ENCODE assay signal across 39 cellular contexts in the genomic region with DNA sequence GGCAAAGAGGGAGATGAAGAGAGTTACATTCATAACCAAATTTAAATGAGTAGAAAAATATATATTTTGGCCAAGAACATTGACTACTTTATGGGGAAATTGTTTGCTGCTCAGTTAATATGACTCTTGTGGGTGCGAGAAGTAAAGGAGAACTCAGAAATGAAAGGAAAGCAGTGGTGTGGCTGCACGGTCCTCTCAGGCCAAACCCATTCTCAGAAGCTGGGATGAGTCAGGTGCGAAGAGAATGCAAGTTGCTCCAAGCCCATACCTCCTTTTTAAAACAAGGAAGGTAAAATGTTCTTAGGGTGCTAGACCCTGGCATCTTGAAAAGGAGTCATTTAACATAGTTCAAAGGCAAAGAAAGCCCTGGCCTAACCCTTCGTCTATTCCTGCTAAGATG.
"Had no signal": no experiment of that assay in that cellular context is flagged by ENCODE, and none has a peak within 500 bp of the region (broad histone marks: within the 10 kb centered on the region; RNA-seq: fewer than 3 reads in every experiment).

No MANE protein-coding gene starts in this region.

- ATAC-seq: activated naive CD4-positive, alpha-beta T cell treated with anti-CD3 and anti-CD28 coated beads, Interleukin-2, amount 50 U/mL, for 72 hours; activated naive CD8-positive, alpha-beta T cell treated with anti-CD3 and anti-CD28 coated beads, Interleukin-2, amount 50 U/mL, for 24 hours; activated T-cell treated with anti-CD3 and anti-CD28 coated beads, Interleukin-2, amount 50 U/mL, for 4 hours; activated T-cell treated with anti-CD3 and anti-CD28 coated beads, Interleukin-2, amount 50 U/mL, for 72 hours; activated T-helper 17 cell treated with anti-CD3 and anti-CD28 coated beads, Interleukin-2, amount 50 U/mL, for 72 hours; body of pancreas had no signal

- H3K36me3 Mint-ChIP-seq: activated naive CD4-positive, alpha-beta T cell treated with anti-CD3 and anti-CD28 coated beads, Interleukin-2, amount 10 ng/mL, durations not matched to agents 7 days and 5 days; activated naive CD4-positive, alpha-beta T cell treated with anti-CD3 and anti-CD28 coated beads, Interleukin-2, amount 50 U/mL, for 24 hours; activated naive CD4-positive, alpha-beta T cell treated with anti-CD3 and anti-CD28 coated beads, Interleukin-2, amount 50 U/mL, for 72 hours; activated naive CD8-positive, alpha-beta T cell; activated naive CD8-positive, alpha-beta T cell treated with anti-CD3 and anti-CD28 coated beads for 36 hours; activated naive CD8-positive, alpha-beta T cell treated with anti-CD3 and anti-CD28 coated beads, Interleukin-2, amount 10 ng/mL, durations not matched to agents 7 days and 5 days; brain had no signal

- H3K36me3 ChIP-seq: adrenal gland, ascending aorta, brain microvascular endothelial cell, breast epithelium, cardiac muscle cell had no signal

- H3K9me3 ChIP-seq: adrenal gland, ascending aorta, body of pancreas, breast epithelium had no signal

- H3K27me3 ChIP-seq: adrenal gland, ascending aorta, body of pancreas, brain microvascular endothelial cell, breast epithelium, cardiac muscle cell had no signal

- DNase-seq: activated effector memory CD4-positive, alpha-beta T cell treated with anti-CD3 and anti-CD28 coated beads, Interleukin-2, amount 50 U/mL, for 16 hours; activated effector memory CD4-positive, alpha-beta T cell treated with Interleukin-2 at 50 U/mL for 16 hours; activated gamma-delta T cell; activated gamma-delta T cell treated with Interleukin-2 at 50 U/mL for 16 hours; activated naive CD4-positive, alpha-beta T cell; activated naive CD4-positive, alpha-beta T cell treated with anti-CD3 and anti-CD28 coated beads for 36 hours; activated naive CD4-positive, alpha-beta T cell treated with anti-CD3 and anti-CD28 coated beads, Interleukin-2, amount 10 ng/mL, durations not matched to agents 7 days and 5 days; activated naive CD4-positive, alpha-beta T cell treated with anti-CD3 and anti-CD28 coated beads, Interleukin-2, amount 50 U/mL, for 16 hours; activated naive CD4-positive, alpha-beta T cell treated with Interleukin-2 at 50 U/mL for 16 hours; activated naive CD8-positive, alpha-beta T cell treated with anti-CD3 and anti-CD28 coated beads for 36 hours; activated naive CD8-positive, alpha-beta T cell treated with anti-CD3 and anti-CD28 coated beads, Interleukin-2, amount 10 ng/mL, durations not matched to agents 7 days and 5 days; activated naive CD8-positive, alpha-beta T cell treated with anti-CD3 and anti-CD28 coated beads, Interleukin-2, amount 50 U/mL, for 24 hours; activated T-cell treated with anti-CD3 and anti-CD28 coated beads, Interleukin-2, amount 50 U/mL, for 1 hour; activated T-cell treated with anti-CD3 and anti-CD28 coated beads, Interleukin-2, amount 50 U/mL, for 24 hours; activated T-cell treated with anti-CD3 and anti-CD28 coated beads, Interleukin-2, amount 50 U/mL, for 4 hours; activated T-cell treated with anti-CD3 and anti-CD28 coated beads, Interleukin-2, amount 50 U/mL, for 48 hours; activated T-cell treated with anti-CD3 and anti-CD28 coated beads, Interleukin-2, amount 50 U/mL, for 72 hours; adrenal gland; amniotic stem cell; amygdala; anterior cingulate cortex; aorta; body of pancreas; brain microvascular endothelial cell; caudate nucleus; central memory CD4-positive, alpha-beta T cell; cerebellar nuclear complex had no signal

- H3K27ac Mint-ChIP-seq: activated naive CD4-positive, alpha-beta T cell treated with anti-CD3 and anti-CD28 coated beads for 36 hours; activated naive CD4-positive, alpha-beta T cell treated with anti-CD3 and anti-CD28 coated beads, Interleukin-2, amount 10 ng/mL, durations not matched to agents 7 days and 5 days; activated naive CD4-positive, alpha-beta T cell treated with anti-CD3 and anti-CD28 coated beads, Interleukin-2, amount 50 U/mL, for 24 hours; activated naive CD4-positive, alpha-beta T cell treated with anti-CD3 and anti-CD28 coated beads, Interleukin-2, amount 50 U/mL, for 72 hours; activated naive CD8-positive, alpha-beta T cell; activated naive CD8-positive, alpha-beta T cell treated with anti-CD3 and anti-CD28 coated beads for 36 hours; activated naive CD8-positive, alpha-beta T cell treated with anti-CD3 and anti-CD28 coated beads, Interleukin-2, amount 10 ng/mL, durations not matched to agents 7 days and 5 days; activated naive CD8-positive, alpha-beta T cell treated with anti-CD3 and anti-CD28 coated beads, Interleukin-2, amount 50 U/mL, for 24 hours; activated T-cell treated with anti-CD3 and anti-CD28 coated beads, Interleukin-2, amount 50 U/mL, for 24 hours; activated T-cell treated with anti-CD3 and anti-CD28 coated beads, Interleukin-2, amount 50 U/mL, for 72 hours; activated T-helper 1 cell treated with anti-CD3 and anti-CD28 coated beads, Interleukin-12 subunit alpha, Interleukin-12 subunit beta, Interleukin-2, Interleukin-4 antibody, amounts not matched to agents 30 ng/mL and 10 ng/mL and 1 ng/mL, durations not matched to agents 14 hours and 24 hours and 36 hours; activated T-helper 17 cell treated with anti-CD3 and anti-CD28 coated beads, Interleukin-2, amount 50 U/mL, for 72 hours; activated T-helper 2 cell treated with anti-CD3 and anti-CD28 coated beads, Interferon-gamma antibody, Interleukin-2, Interleukin-4, amounts not matched to agents 10 μg/mL and 5 μg/mL and 100 μg/mL, durations not matched to agents 14 hours and 24 hours and 36 hours; brain had no signal

- H3K4me1 ChIP-seq: adrenal gland, ascending aorta, body of pancreas, breast epithelium had no signal

- FAIRE-seq: bronchial epithelial cell had no signal

- H3K27me3 Mint-ChIP-seq: activated naive CD4-positive, alpha-beta T cell treated with anti-CD3 and anti-CD28 coated beads, Interleukin-2, amount 10 ng/mL, durations not matched to agents 7 days and 5 days; activated naive CD4-positive, alpha-beta T cell treated with anti-CD3 and anti-CD28 coated beads, Interleukin-2, amount 50 U/mL, for 24 hours; activated naive CD8-positive, alpha-beta T cell; activated naive CD8-positive, alpha-beta T cell treated with anti-CD3 and anti-CD28 coated beads for 36 hours; activated naive CD8-positive, alpha-beta T cell treated with anti-CD3 and anti-CD28 coated beads, Interleukin-2, amount 10 ng/mL, durations not matched to agents 7 days and 5 days; activated naive CD8-positive, alpha-beta T cell treated with anti-CD3 and anti-CD28 coated beads, Interleukin-2, amount 50 U/mL, for 24 hours; activated T-cell treated with anti-CD3 and anti-CD28 coated beads, Interleukin-2, amount 50 U/mL, for 24 hours; activated T-helper 17 cell treated with anti-CD3 and anti-CD28 coated beads, Interleukin-2, amount 50 U/mL, for 72 hours; central memory CD8-positive, alpha-beta T cell had no signal

- H3K4me1 Mint-ChIP-seq: activated naive CD4-positive, alpha-beta T cell treated with anti-CD3 and anti-CD28 coated beads, Interleukin-2, amount 10 ng/mL, durations not matched to agents 7 days and 5 days; activated naive CD4-positive, alpha-beta T cell treated with anti-CD3 and anti-CD28 coated beads, Interleukin-2, amount 50 U/mL, for 24 hours; activated naive CD8-positive, alpha-beta T cell treated with anti-CD3 and anti-CD28 coated beads for 36 hours; activated naive CD8-positive, alpha-beta T cell treated with anti-CD3 and anti-CD28 coated beads, Interleukin-2, amount 10 ng/mL, durations not matched to agents 7 days and 5 days; activated naive CD8-positive, alpha-beta T cell treated with anti-CD3 and anti-CD28 coated beads, Interleukin-2, amount 50 U/mL, for 24 hours; activated T-helper 17 cell treated with anti-CD3 and anti-CD28 coated beads, Interleukin-2, amount 50 U/mL, for 72 hours; brain; central memory CD8-positive, alpha-beta T cell had no signal

- H3K9me3 Mint-ChIP-seq: activated naive CD4-positive, alpha-beta T cell treated with anti-CD3 and anti-CD28 coated beads for 36 hours; activated naive CD4-positive, alpha-beta T cell treated with anti-CD3 and anti-CD28 coated beads, Interleukin-2, amount 10 ng/mL, durations not matched to agents 7 days and 5 days; activated naive CD4-positive, alpha-beta T cell treated with anti-CD3 and anti-CD28 coated beads, Interleukin-2, amount 50 U/mL, for 24 hours; activated naive CD8-positive, alpha-beta T cell treated with anti-CD3 and anti-CD28 coated beads for 36 hours; activated naive CD8-positive, alpha-beta T cell treated with anti-CD3 and anti-CD28 coated beads, Interleukin-2, amount 10 ng/mL, durations not matched to agents 7 days and 5 days; activated naive CD8-positive, alpha-beta T cell treated with anti-CD3 and anti-CD28 coated beads, Interleukin-2, amount 50 U/mL, for 24 hours; activated T-helper 1 cell treated with anti-CD3 and anti-CD28 coated beads, Interleukin-12 subunit alpha, Interleukin-12 subunit beta, Interleukin-2, Interleukin-4 antibody, amounts not matched to agents 30 ng/mL and 10 ng/mL and 1 ng/mL, durations not matched to agents 14 hours and 24 hours and 36 hours; activated T-helper 2 cell treated with anti-CD3 and anti-CD28 coated beads, Interferon-gamma antibody, Interleukin-2, Interleukin-4, amounts not matched to agents 10 μg/mL and 5 μg/mL and 100 μg/mL, durations not matched to agents 14 hours and 24 hours and 36 hours; brain had no signal

- H3K4me3 Mint-ChIP-seq: activated naive CD4-positive, alpha-beta T cell treated with anti-CD3 and anti-CD28 coated beads for 36 hours; activated naive CD4-positive, alpha-beta T cell treated with anti-CD3 and anti-CD28 coated beads, Interleukin-2, amount 10 ng/mL, durations not matched to agents 7 days and 5 days; activated naive CD4-positive, alpha-beta T cell treated with anti-CD3 and anti-CD28 coated beads, Interleukin-2, amount 50 U/mL, for 24 hours; activated naive CD8-positive, alpha-beta T cell; activated naive CD8-positive, alpha-beta T cell treated with anti-CD3 and anti-CD28 coated beads for 36 hours; activated naive CD8-positive, alpha-beta T cell treated with anti-CD3 and anti-CD28 coated beads, Interleukin-2, amount 10 ng/mL, durations not matched to agents 7 days and 5 days; activated naive CD8-positive, alpha-beta T cell treated with anti-CD3 and anti-CD28 coated beads, Interleukin-2, amount 50 U/mL, for 24 hours; activated T-cell treated with anti-CD3 and anti-CD28 coated beads, Interleukin-2, amount 50 U/mL, for 24 hours; activated T-cell treated with anti-CD3 and anti-CD28 coated beads, Interleukin-2, amount 50 U/mL, for 4 hours; activated T-cell treated with anti-CD3 and anti-CD28 coated beads, Interleukin-2, amount 50 U/mL, for 72 hours; activated T-helper 1 cell treated with anti-CD3 and anti-CD28 coated beads, Interleukin-12 subunit alpha, Interleukin-12 subunit beta, Interleukin-2, Interleukin-4 antibody, amounts not matched to agents 30 ng/mL and 10 ng/mL and 1 ng/mL, durations not matched to agents 14 hours and 24 hours and 36 hours; activated T-helper 17 cell treated with anti-CD3 and anti-CD28 coated beads, Interleukin-2, amount 50 U/mL, for 72 hours; brain; central memory CD8-positive, alpha-beta T cell had no signal

- H3K4me3 ChIP-seq: adrenal gland, ascending aorta, body of pancreas, breast epithelium, cardiac muscle cell had no signal

- H3K27ac ChIP-seq: adrenal gland, ascending aorta, body of pancreas, brain microvascular endothelial cell, breast epithelium, cardiac muscle cell had no signal
